Comparison of ENCODE assay signal across 10 cellular contexts in genomic region chr10:60335708-60336107, GRCh38. TPM values are rescaled to one million over a fixed set of nuclear protein-coding genes. Genes with fewer than 3 reads are reported as not detected.
DNase-seq lines count a peak whose midpoint lies in the region; ATAC-seq and TF ChIP-seq lines count a peak whose summit lies in the region.
"Had no signal": no experiment of that assay in that cellular context is flagged by ENCODE, and none has a peak within 500 bp of the region (broad histone marks: within the 10 kb centered on the region; RNA-seq: fewer than 3 reads in every experiment).

No MANE protein-coding gene starts in this region.

- no peaks in the 10 kb centered on the region for H3K36me3 Mint-ChIP-seq in WTC11

- TF ChIP-seq CTCF in GM12864 (IDR thresholded peaks at IDR 0.05; ENCODE audit: low read depth, low read length, missing control alignments) (peak; percentile 26), WTC11 (IDR thresholded peaks at IDR 0.05) (no peak)

- ATAC-seq in HG03442 (IDR thresholded peaks at IDR 0.05; ENCODE audit: unreplicated experiment) = peak; percentile 70
- ATAC-seq in WTC11 = peak; percentile 29
- no peak for ATAC-seq in HG03025 (IDR thresholded peaks at IDR 0.05; ENCODE audit: low FRiP score, unreplicated experiment)
- ATAC-seq: right cardiac atrium had no signal

- no peak overlapping the region for H3K4me3 ChIP-seq in GM12864 (ENCODE audit: low read depth, low read length)

- POLR2A ChIA-PET in WTC11 (lab: Charles Lee) = no interaction called here

- no peak overlapping the region for H3K27ac Mint-ChIP-seq in WTC11

- no peaks in the 10 kb centered on the region for H3K27me3 Mint-ChIP-seq in WTC11 (ENCODE audit: low read depth)

- CTCF ChIA-PET in WTC11 (lab: Charles Lee) = interaction anchor here (0.8 to 1.2 kb wide), 10 partner anchors 14 to 328 kb away, joined by 3 to 6 read pairs (median 3); no protein-coding TSS in a partner anchor

- H3K4me3 Mint-ChIP-seq in WTC11 = no peak overlapping the region

- no peaks in the 10 kb centered on the region for H3K9me3 Mint-ChIP-seq in WTC11

- no peak for DNase-seq in GM12864 (ENCODE audit: low read depth)
- no peak for DNase-seq in WTC11 (ENCODE audit: low spot score)
- peak; percentile 37 for DNase-seq in midbrain (lab: John Stamatoyannopoulos, UW)
- DNase-seq in NCI-H2171 treated with DMSO at 0.1 percent for 48 hours (lab: John Stamatoyannopoulos, UW) = no peak
- DNase-seq in activated T-cell treated with anti-CD3 and anti-CD28 coated beads for 4 hours = no peak
- DNase-seq in activated naive CD4-positive, alpha-beta T cell treated with Interleukin-2 at 50 U/mL for 16 hours = no peak
- DNase-seq: cortex of kidney, right cardiac atrium had no signal

- H3K4me1 Mint-ChIP-seq in WTC11 = peaks cover 49% of the 10 kb centered on the region

TF ChIP-seq in WTC11, 78 proteins besides CTCF, POLR2A, EP300 and RAD21:
- TF ChIP-seq MYBL2 (CRISPR knock-in tag; IDR thresholded peaks at IDR 0.05) (no peak), PREB (CRISPR knock-in tag; IDR thresholded peaks at IDR 0.05; ENCODE audit: borderline replicate concordance) (no peak)

RNA-seq across cellular contexts. Expression of gene ANK3, which starts 54.0 kb away (rescaled TPM):
- total RNA-seq in WTC11 (2021) = 69.0 to 69.6 TPM (median 69.3 TPM) in 3 replicates
